Comparison of ENCODE assay signal across 1 cellular context in the genomic region with DNA sequence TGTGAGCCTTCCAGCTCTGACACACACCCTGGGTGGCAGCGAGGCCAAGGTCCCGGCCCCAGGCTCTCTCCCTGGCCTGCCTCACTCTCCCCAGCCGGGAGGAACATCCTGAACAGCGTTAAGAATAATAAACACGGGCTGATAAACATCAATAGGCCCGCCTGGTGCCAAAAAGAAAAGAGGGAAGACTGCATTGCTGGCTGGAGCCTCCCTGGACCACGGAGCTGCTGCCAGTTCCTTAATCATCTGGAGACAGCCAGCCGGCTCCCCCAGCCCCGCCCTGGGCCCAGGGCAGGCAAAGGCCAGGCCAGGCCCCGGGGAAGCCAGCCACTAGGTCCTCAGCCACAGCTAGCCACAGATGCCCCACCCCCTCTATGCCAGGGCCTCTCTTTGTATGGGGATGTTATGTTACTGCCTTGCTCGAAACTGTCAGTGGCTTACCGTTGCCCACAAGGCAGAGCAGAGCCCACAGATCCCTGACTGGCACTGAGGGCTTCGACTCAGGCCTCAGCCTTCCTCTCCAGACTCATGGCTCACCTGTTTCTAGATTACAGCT.
TF ChIP-seq lines count a peak whose summit lies in the region.

No MANE protein-coding gene starts in this region.

TF ChIP-seq in K562, 482 proteins besides CTCF, POLR2A, EP300 and RAD21 (continued from another document):
- TF ChIP-seq, protein P1, sequence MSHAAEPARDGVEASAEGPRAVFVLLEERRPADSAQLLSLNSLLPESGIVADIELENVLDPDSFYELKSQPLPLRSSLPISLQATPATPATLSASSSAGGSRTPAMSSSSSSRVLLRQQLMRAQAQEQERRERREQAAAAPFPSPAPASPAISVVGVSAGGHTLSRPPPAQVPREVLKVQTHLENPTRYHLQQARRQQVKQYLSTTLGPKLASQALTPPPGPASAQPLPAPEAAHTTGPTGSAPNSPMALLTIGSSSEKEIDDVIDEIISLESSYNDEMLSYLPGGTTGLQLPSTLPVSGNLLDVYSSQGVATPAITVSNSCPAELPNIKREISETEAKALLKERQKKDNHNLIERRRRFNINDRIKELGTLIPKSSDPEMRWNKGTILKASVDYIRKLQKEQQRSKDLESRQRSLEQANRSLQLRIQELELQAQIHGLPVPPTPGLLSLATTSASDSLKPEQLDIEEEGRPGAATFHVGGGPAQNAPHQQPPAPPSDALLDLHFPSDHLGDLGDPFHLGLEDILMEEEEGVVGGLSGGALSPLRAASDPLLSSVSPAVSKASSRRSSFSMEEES (CRISPR knock-in tag; IDR thresholded peaks at IDR 0.05) = no peak
- TF ChIP-seq TCF3 (CRISPR knock-in tag; IDR thresholded peaks at IDR 0.05) = 0 out of 2 replicates have a peak, but pooled peaks have one; percentile 9
- no peak for TF ChIP-seq RBBP5 (IDR thresholded peaks at IDR 0.05; ENCODE audit: borderline replicate concordance, insufficient read depth, low read length, poor library complexity, severe bottlenecking)
- no peak for TF ChIP-seq NR4A1 (CRISPR knock-in tag; IDR thresholded peaks at IDR 0.05)
- peak; percentile 46; the same call in 1 of the 2 replicates for TF ChIP-seq NR4A1 (tag; IDR thresholded peaks at IDR 0.05)
- TF ChIP-seq, protein P2, sequence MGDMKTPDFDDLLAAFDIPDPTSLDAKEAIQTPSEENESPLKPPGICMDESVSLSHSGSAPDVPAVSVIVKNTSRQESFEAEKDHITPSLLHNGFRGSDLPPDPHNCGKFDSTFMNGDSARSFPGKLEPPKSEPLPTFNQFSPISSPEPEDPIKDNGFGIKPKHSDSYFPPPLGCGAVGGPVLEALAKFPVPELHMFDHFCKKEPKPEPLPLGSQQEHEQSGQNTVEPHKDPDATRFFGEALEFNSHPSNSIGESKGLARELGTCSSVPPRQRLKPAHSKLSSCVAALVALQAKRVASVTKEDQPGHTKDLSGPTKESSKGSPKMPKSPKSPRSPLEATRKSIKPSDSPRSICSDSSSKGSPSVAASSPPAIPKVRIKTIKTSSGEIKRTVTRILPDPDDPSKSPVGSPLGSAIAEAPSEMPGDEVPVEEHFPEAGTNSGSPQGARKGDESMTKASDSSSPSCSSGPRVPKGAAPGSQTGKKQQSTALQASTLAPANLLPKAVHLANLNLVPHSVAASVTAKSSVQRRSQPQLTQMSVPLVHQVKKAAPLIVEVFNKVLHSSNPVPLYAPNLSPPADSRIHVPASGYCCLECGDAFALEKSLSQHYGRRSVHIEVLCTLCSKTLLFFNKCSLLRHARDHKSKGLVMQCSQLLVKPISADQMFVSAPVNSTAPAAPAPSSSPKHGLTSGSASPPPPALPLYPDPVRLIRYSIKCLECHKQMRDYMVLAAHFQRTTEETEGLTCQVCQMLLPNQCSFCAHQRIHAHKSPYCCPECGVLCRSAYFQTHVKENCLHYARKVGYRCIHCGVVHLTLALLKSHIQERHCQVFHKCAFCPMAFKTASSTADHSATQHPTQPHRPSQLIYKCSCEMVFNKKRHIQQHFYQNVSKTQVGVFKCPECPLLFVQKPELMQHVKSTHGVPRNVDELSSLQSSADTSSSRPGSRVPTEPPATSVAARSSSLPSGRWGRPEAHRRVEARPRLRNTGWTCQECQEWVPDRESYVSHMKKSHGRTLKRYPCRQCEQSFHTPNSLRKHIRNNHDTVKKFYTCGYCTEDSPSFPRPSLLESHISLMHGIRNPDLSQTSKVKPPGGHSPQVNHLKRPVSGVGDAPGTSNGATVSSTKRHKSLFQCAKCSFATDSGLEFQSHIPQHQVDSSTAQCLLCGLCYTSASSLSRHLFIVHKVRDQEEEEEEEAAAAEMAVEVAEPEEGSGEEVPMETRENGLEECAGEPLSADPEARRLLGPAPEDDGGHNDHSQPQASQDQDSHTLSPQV (IDR thresholded peaks at IDR 0.05) = peak; percentile 84
- TF ChIP-seq MEIS2 (IDR thresholded peaks at IDR 0.05; ENCODE audit: partially characterized antibody) = peak; percentile 7
- 0 out of 2 replicates have a peak, but pooled peaks have one; percentile 26 for TF ChIP-seq CTBP1 (IDR thresholded peaks at IDR 0.05; ENCODE audit: borderline replicate concordance)
- TF ChIP-seq MAFG (tag; conservative IDR thresholded peaks at IDR 0.05) = no peak
